14 cellular contexts compared by ENCODE assay signal in genomic region chr1:209657140-209657879, GRCh38. TPM values are rescaled to one million over a fixed set of nuclear protein-coding genes. Genes with fewer than 3 reads are reported as not detected.
DNase-seq lines count a peak whose midpoint lies in the region; ATAC-seq and TF ChIP-seq lines count a peak whose summit lies in the region.
"Had no signal": no experiment of that assay in that cellular context is flagged by ENCODE, and none has a peak within 500 bp of the region (broad histone marks: within the 10 kb centered on the region; RNA-seq: fewer than 3 reads in every experiment).

No MANE protein-coding gene starts in this region.

- H3K4me1 ChIP-seq in right atrium auricular region, result peaks cover 0 to 15% of the 10 kb centered on the region in 2 donors
- peaks cover 5 to 36% (median 16%) of the 10 kb centered on the region in 4 donors for H3K4me1 ChIP-seq in upper lobe of left lung

- H3K36me3 ChIP-seq in right atrium auricular region, result no peaks in the 10 kb centered on the region
- H3K36me3 ChIP-seq in upper lobe of left lung, result no peaks in the 10 kb centered on the region

- no peak overlapping the region for H3K27ac Mint-ChIP-seq in immature natural killer cell
- H3K27ac Mint-ChIP-seq: GM23338 had no signal

- H3K36me3 Mint-ChIP-seq in immature natural killer cell, result peaks cover 0 to 4% (median 0%) of the 10 kb centered on the region in 3 donors

- no peaks in the 10 kb centered on the region for H3K27me3 ChIP-seq in right atrium auricular region
- H3K27me3 ChIP-seq in upper lobe of left lung, result no peaks in the 10 kb centered on the region

- intact Hi-C loops in Right ventricle myocardium inferior (cut with DNase I), result no loop called here

- no peak for TF ChIP-seq POLR2A in upper lobe of left lung (IDR thresholded peaks at IDR 0.05)

- no peak overlapping the region for H3K27ac ChIP-seq in right atrium auricular region
- H3K27ac ChIP-seq in upper lobe of left lung, result peak overlapping the region in 2 of 4 donors; percentile 55 to 57

- H3K4me3 ChIP-seq in right atrium auricular region, result no peak overlapping the region
- H3K4me3 ChIP-seq in upper lobe of left lung, result no peak overlapping the region
- H3K4me3 ChIP-seq: GM23338 had no signal

- no peak for TF ChIP-seq EP300 in upper lobe of left lung (IDR thresholded peaks at IDR 0.05)

- DNase-seq in Right ventricle myocardium inferior (ENCODE audit: missing footprints), result peak; percentile 59
- no peak for DNase-seq in right atrium auricular region (ENCODE audit: low spot score)
- DNase-seq in NOMO-1 (lab: John Stamatoyannopoulos, UW; ENCODE audit: unreplicated experiment in 2 of 2), result peak; percentile 60 to 81
- peak; percentile 60 for DNase-seq in dermis blood vessel endothelial cell
- peak in 1 of 2 donors; percentile 71 for DNase-seq in upper lobe of left lung
- no peak for DNase-seq in omental fat pad (ENCODE audit: low spot score)
- no peak for DNase-seq in germinal center (ENCODE audit: low spot score)
- no peak for DNase-seq in immature natural killer cell
- DNase-seq: caudate nucleus; midbrain; NCI-H2081 treated with DMSO at 0.1 percent for 48 hours; stimulated activated naive CD4-positive, alpha-beta T cell treated with Interleukin-2 at 50 U/mL for 16 hours had no signal

- ATAC-seq in Right ventricle myocardium inferior (no peak), upper lobe of left lung (ENCODE audit: low FRiP score in 2 of 2) (peak; percentile 3 to 11), omental fat pad (ENCODE audit: low FRiP score) (no peak)
- ATAC-seq: GM23338 had no signal

- no peak overlapping the region for H3K4me3 Mint-ChIP-seq in immature natural killer cell
- H3K4me3 Mint-ChIP-seq: GM23338 had no signal

- 72 to 76% methylated on average over 9 of the region's 9 CpGs for WGBS in upper lobe of left lung, 2 donors

- TF ChIP-seq CTCF in right atrium auricular region (IDR thresholded peaks at IDR 0.05), result no peak
- TF ChIP-seq CTCF in upper lobe of left lung (IDR thresholded peaks at IDR 0.05), result peak in 1 of 6 experiments; percentile 10
- TF ChIP-seq CTCF in omental fat pad (IDR thresholded peaks at IDR 0.05), result no peak

- peaks cover 0 to 5% (median 2%) of the 10 kb centered on the region in 3 donors for H3K27me3 Mint-ChIP-seq in immature natural killer cell (ENCODE audit: low read depth in 3 of 3)

- no peaks in the 10 kb centered on the region for H3K4me1 Mint-ChIP-seq in immature natural killer cell

- no peaks in the 10 kb centered on the region for H3K9me3 Mint-ChIP-seq in immature natural killer cell
- H3K9me3 Mint-ChIP-seq: GM23338 had no signal

- H3K9me3 ChIP-seq in right atrium auricular region (no peaks in the 10 kb centered on the region), upper lobe of left lung (no peaks in the 10 kb centered on the region)

RNA-seq across cellular contexts. Expression of gene LAMB3, which starts 5.1 kb away (rescaled TPM):
- total RNA-seq in Right ventricle myocardium inferior (5.9 TPM), right atrium auricular region (10 to 100 TPM in 1 of 2 donors, 1 to 10 TPM in 1; 4.7 to 11.1 TPM), dermis blood vessel endothelial cell (1.5 and 1.9 TPM in 2 replicates), upper lobe of left lung (100 to 1,000 TPM in 2 of 6 donors, 10 to 100 TPM in 4; 26.2 to 146 (median 79.6) TPM), omental fat pad (10 to 100 TPM in 1 of 4 donors, 1 to 10 TPM in 3; 2.5 to 69.9 (median 6.3) TPM)
- polyA plus RNA-seq in immature natural killer cell, result 1 to 10 TPM in 1 of 3 donors, under 1 TPM in 1, not detected in 1; 0.58 to 1.6 TPM

RNA-seq across cellular contexts. Expression of gene G0S2, which starts 17.9 kb away (rescaled TPM):
- total RNA-seq in Right ventricle myocardium inferior, result 460 TPM
- 100 to 1,000 TPM; 212 to 299 TPM for total RNA-seq in right atrium auricular region
- total RNA-seq in dermis blood vessel endothelial cell, result 0.33 and 1.0 TPM in 2 replicates
- total RNA-seq in upper lobe of left lung, result 100 to 1,000 TPM in 1 of 6 donors, 10 to 100 TPM in 5; 14.4 to 108 (median 46.0) TPM
- total RNA-seq in omental fat pad, result 1,000 to 10,000 TPM in 3 of 4 donors, 100 to 1,000 TPM in 1; 423 to 6,912 (median 1,538) TPM
- 1 to 10 TPM in 1 of 3 donors, under 1 TPM in 1, not detected in 1; 0.59 to 3.1 TPM for polyA plus RNA-seq in immature natural killer cell

RNA-seq across cellular contexts. Expression of gene HSD11B1, which starts 47.3 kb away (rescaled TPM):
- total RNA-seq in Right ventricle myocardium inferior (4.3 TPM), right atrium auricular region (10 to 100 TPM in 1 of 2 donors, 1 to 10 TPM in 1; 3.7 to 17.2 TPM), dermis blood vessel endothelial cell (not detected in 2 replicates), upper lobe of left lung (10 to 100 TPM in 5 of 6 donors, 1 to 10 TPM in 1; 3.1 to 25.8 (median 17.4) TPM), omental fat pad (10 to 100 TPM; 12.8 to 47.3 (median 18.0) TPM)
- polyA plus RNA-seq in immature natural killer cell, result not detected
- total RNA-seq: GM23338, HT-29 had no signal
- polyA plus RNA-seq: GM23338 had no signal

Comparison
In these comparisons a context has a peak if more than half of its experiments do, and no peak if none do; other contexts are left out.
1. DNase-seq: peak in Right ventricle myocardium inferior (single experiment), NOMO-1 (2 of 2) and dermis blood vessel endothelial cell (single experiment); none in right atrium auricular region (single experiment), omental fat pad (single experiment), germinal center (single experiment) and immature natural killer cell (0 of 3).
2. ATAC-seq: peak in upper lobe of left lung (2 of 2); none in Right ventricle myocardium inferior (single experiment) and omental fat pad (single experiment).